Comparison of ENCODE assay signal across 15 cellular contexts in genomic region chrX:50103866-50104566, GRCh38.
"Had no signal": no experiment of that assay in that cellular context is flagged by ENCODE, and none has a peak within 500 bp of the region (broad histone marks: within the 10 kb centered on the region; RNA-seq: fewer than 3 reads in every experiment).

No MANE protein-coding gene starts in this region.

- H3K36me3 Mint-ChIP-seq: naive B cell, neural progenitor cell, type B pancreatic cell had no signal

- H3K27me3 Mint-ChIP-seq: naive B cell, type B pancreatic cell had no signal

- H3K36me3 ChIP-seq: gastroesophageal sphincter, neural progenitor cell, right lobe of liver had no signal

- H3K4me3 ChIP-seq: coronary artery, gastroesophageal sphincter, neural progenitor cell, right lobe of liver, smooth muscle cell had no signal

- H3K9me3 ChIP-seq: gastroesophageal sphincter, right lobe of liver had no signal

- DNase-seq: activated CD4-positive, alpha-beta T cell treated with anti-CD3 and anti-CD28 coated beads, Interleukin-2, amount 10 ng/mL, durations not matched to agents 7 days and 5 days; activated CD8-positive, alpha-beta memory T cell treated with anti-CD3 and anti-CD28 coated beads, Interleukin-2, amount 50 U/mL, for 48 hours; activated naive CD4-positive, alpha-beta T cell; effector CD8-positive, alpha-beta T cell; islet precursor cell; mammary epithelial cell; naive B cell; right lobe of liver; stimulated activated naive CD8-positive, alpha-beta T cell treated with anti-CD3 and anti-CD28 coated beads, Interleukin-15, Interleukin-2, amounts not matched to agents 100 U/mL and 50 U/mL, for 24 hours; T-helper 9 cell had no signal

- H3K4me3 Mint-ChIP-seq: activated CD4-positive, alpha-beta T cell treated with anti-CD3 and anti-CD28 coated beads, Interleukin-2, amount 10 ng/mL, durations not matched to agents 7 days and 5 days; neural progenitor cell; type B pancreatic cell had no signal

- H3K27ac ChIP-seq: coronary artery, gastroesophageal sphincter, neural progenitor cell, right lobe of liver had no signal

- H3K27me3 ChIP-seq: gastroesophageal sphincter, neural progenitor cell, right lobe of liver had no signal

- H3K4me2 ChIP-seq: neural progenitor cell, smooth muscle cell had no signal

- H3K4me1 Mint-ChIP-seq: activated CD4-positive, alpha-beta T cell treated with anti-CD3 and anti-CD28 coated beads, Interleukin-2, amount 10 ng/mL, durations not matched to agents 7 days and 5 days had no signal

- H3K27ac Mint-ChIP-seq: activated CD4-positive, alpha-beta T cell treated with anti-CD3 and anti-CD28 coated beads, Interleukin-2, amount 10 ng/mL, durations not matched to agents 7 days and 5 days; neural progenitor cell; type B pancreatic cell had no signal

- H3K9ac ChIP-seq: neural progenitor cell had no signal

- H3K4me1 ChIP-seq: gastroesophageal sphincter, neural progenitor cell, right lobe of liver had no signal

- H2AFZ ChIP-seq: neural progenitor cell had no signal

- H3K9me3 Mint-ChIP-seq: activated CD4-positive, alpha-beta T cell treated with anti-CD3 and anti-CD28 coated beads, Interleukin-2, amount 10 ng/mL, durations not matched to agents 7 days and 5 days; neural progenitor cell; type B pancreatic cell had no signal
